Comparison of ENCODE assay signal across 8 cellular contexts in genomic region chr20:47205577-47206123, GRCh38.
DNase-seq lines count a peak whose midpoint lies in the region; ATAC-seq, FAIRE-seq and TF ChIP-seq lines count a peak whose summit lies in the region.

No MANE protein-coding gene starts in this region.

- H3K79me2 ChIP-seq in osteoblast (ENCODE audit: insufficient read depth, low read length): no peaks in the 10 kb centered on the region

- DNase-seq in AG20443 (ENCODE audit: low spot score) (peak; percentile 87), GM18507 (ENCODE audit: extremely low spot score, insufficient read length, low read depth) (peak; percentile 48), NCI-H2029 treated with DMSO at 0.1 percent for 48 hours (lab: John Stamatoyannopoulos, UW) (peak; percentile 69), fibroblast of peridontal ligament (ENCODE audit: extremely low read depth) (peak; percentile 75), osteoblast (ENCODE audit: insufficient read length, low spot score, missing footprints) (peak; percentile 98)

- H3K27ac ChIP-seq in VCaP: peak overlapping the region; percentile 29
- H3K27ac ChIP-seq in osteoblast (ENCODE audit: low read depth, low read length): peak overlapping the region; percentile 55

- H3K4me1 ChIP-seq in osteoblast (ENCODE audit: insufficient read depth, low read length): peaks cover 14% of the 10 kb centered on the region

- no peaks in the 10 kb centered on the region for H3K9me3 ChIP-seq in osteoblast (ENCODE audit: low read depth, low read length)

- TF ChIP-seq CTCF in VCaP (conservative IDR thresholded peaks at IDR 0.05) (peak; percentile 92), osteoblast (IDR thresholded peaks at IDR 0.05; ENCODE audit: extremely low read depth, low read depth, low read length) (peak; percentile 91)

- H3K4me3 ChIP-seq in osteoblast (ENCODE audit: insufficient read depth, low read length): no peak overlapping the region

- ATAC-seq in HG03432 (IDR thresholded peaks at IDR 0.05; ENCODE audit: unreplicated experiment) (no peak), HG02884 (IDR thresholded peaks at IDR 0.05; ENCODE audit: unreplicated experiment) (no peak)

- peak overlapping the region; percentile 53 for H2AFZ ChIP-seq in osteoblast (ENCODE audit: low read length)

- FAIRE-seq in GM18507 (lab: Jason Lieb, UNC): peak; percentile 79

- H3K27me3 ChIP-seq in osteoblast (ENCODE audit: insufficient read depth, low read length): no peaks in the 10 kb centered on the region

- H4K20me1 ChIP-seq in osteoblast (ENCODE audit: insufficient read depth, low read length): no peaks in the 10 kb centered on the region

- H3K36me3 ChIP-seq in osteoblast (ENCODE audit: insufficient read depth, low read length): peaks cover 14% of the 10 kb centered on the region

- no peak overlapping the region for H3K4me2 ChIP-seq in osteoblast (ENCODE audit: insufficient read depth, low read length)

Comparison
In these comparisons a context has a peak if more than half of its experiments do, and no peak if none do; other contexts are left out.
1. DNase-seq: peak in every context shown above with its lines; median percentile 98 in osteoblast; 87 in AG20443; 75 in fibroblast of peridontal ligament; 69 in NCI-H2029 treated with DMSO at 0.1 percent for 48 hours; 48 in GM18507.